In the genomic region with DNA sequence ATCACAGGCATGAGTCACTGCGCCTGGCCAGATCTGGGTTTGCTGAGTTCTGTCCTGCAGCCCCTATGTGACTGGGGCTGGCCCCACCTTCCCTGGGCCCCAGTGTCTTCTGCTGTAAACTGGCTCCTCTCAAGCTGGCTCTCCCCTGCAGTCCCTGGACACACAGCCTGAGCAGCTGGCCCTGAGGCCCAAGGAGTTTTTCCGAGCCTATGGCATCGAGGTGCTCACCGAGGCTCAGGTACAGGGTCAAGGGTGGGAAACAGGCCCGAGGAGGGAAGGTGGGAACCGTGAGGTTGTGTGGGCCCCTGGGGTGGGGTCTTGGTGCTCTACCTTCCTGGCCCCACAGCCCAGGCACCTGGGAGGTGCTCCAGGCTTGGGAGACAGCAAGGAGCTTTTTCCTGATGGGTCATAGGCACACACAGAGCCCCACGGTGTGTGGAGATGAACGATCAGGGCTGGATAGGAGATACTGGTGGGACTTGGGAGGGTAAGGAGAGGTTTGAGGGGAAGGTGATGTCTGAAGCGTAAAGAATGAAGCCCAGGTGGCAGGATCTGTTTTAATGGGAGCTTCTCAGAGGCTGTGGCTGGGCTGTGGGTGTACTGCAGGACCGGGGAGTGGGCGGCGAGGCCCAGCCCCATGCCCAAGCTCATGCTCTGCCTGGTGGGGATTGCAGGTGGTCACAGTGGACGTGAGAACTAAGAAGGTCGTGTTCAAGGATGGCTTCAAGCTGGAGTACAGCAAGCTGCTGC, we compare ENCODE assay signal across 1 cellular context.
TF ChIP-seq lines count a peak whose summit lies in the region.

No MANE protein-coding gene starts in this region.

TF ChIP-seq in K562, 482 proteins besides CTCF, POLR2A, EP300 and RAD21 (continued from another document):
- TF ChIP-seq, protein P1, sequence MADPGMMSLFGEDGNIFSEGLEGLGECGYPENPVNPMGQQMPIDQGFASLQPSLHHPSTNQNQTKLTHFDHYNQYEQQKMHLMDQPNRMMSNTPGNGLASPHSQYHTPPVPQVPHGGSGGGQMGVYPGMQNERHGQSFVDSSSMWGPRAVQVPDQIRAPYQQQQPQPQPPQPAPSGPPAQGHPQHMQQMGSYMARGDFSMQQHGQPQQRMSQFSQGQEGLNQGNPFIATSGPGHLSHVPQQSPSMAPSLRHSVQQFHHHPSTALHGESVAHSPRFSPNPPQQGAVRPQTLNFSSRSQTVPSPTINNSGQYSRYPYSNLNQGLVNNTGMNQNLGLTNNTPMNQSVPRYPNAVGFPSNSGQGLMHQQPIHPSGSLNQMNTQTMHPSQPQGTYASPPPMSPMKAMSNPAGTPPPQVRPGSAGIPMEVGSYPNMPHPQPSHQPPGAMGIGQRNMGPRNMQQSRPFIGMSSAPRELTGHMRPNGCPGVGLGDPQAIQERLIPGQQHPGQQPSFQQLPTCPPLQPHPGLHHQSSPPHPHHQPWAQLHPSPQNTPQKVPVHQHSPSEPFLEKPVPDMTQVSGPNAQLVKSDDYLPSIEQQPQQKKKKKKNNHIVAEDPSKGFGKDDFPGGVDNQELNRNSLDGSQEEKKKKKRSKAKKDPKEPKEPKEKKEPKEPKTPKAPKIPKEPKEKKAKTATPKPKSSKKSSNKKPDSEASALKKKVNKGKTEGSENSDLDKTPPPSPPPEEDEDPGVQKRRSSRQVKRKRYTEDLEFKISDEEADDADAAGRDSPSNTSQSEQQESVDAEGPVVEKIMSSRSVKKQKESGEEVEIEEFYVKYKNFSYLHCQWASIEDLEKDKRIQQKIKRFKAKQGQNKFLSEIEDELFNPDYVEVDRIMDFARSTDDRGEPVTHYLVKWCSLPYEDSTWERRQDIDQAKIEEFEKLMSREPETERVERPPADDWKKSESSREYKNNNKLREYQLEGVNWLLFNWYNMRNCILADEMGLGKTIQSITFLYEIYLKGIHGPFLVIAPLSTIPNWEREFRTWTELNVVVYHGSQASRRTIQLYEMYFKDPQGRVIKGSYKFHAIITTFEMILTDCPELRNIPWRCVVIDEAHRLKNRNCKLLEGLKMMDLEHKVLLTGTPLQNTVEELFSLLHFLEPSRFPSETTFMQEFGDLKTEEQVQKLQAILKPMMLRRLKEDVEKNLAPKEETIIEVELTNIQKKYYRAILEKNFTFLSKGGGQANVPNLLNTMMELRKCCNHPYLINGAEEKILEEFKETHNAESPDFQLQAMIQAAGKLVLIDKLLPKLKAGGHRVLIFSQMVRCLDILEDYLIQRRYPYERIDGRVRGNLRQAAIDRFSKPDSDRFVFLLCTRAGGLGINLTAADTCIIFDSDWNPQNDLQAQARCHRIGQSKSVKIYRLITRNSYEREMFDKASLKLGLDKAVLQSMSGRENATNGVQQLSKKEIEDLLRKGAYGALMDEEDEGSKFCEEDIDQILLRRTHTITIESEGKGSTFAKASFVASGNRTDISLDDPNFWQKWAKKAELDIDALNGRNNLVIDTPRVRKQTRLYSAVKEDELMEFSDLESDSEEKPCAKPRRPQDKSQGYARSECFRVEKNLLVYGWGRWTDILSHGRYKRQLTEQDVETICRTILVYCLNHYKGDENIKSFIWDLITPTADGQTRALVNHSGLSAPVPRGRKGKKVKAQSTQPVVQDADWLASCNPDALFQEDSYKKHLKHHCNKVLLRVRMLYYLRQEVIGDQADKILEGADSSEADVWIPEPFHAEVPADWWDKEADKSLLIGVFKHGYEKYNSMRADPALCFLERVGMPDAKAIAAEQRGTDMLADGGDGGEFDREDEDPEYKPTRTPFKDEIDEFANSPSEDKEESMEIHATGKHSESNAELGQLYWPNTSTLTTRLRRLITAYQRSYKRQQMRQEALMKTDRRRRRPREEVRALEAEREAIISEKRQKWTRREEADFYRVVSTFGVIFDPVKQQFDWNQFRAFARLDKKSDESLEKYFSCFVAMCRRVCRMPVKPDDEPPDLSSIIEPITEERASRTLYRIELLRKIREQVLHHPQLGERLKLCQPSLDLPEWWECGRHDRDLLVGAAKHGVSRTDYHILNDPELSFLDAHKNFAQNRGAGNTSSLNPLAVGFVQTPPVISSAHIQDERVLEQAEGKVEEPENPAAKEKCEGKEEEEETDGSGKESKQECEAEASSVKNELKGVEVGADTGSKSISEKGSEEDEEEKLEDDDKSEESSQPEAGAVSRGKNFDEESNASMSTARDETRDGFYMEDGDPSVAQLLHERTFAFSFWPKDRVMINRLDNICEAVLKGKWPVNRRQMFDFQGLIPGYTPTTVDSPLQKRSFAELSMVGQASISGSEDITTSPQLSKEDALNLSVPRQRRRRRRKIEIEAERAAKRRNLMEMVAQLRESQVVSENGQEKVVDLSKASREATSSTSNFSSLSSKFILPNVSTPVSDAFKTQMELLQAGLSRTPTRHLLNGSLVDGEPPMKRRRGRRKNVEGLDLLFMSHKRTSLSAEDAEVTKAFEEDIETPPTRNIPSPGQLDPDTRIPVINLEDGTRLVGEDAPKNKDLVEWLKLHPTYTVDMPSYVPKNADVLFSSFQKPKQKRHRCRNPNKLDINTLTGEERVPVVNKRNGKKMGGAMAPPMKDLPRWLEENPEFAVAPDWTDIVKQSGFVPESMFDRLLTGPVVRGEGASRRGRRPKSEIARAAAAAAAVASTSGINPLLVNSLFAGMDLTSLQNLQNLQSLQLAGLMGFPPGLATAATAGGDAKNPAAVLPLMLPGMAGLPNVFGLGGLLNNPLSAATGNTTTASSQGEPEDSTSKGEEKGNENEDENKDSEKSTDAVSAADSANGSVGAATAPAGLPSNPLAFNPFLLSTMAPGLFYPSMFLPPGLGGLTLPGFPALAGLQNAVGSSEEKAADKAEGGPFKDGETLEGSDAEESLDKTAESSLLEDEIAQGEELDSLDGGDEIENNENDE (IDR thresholded peaks at IDR 0.05; ENCODE audit: low read depth, low read length): peak; percentile 38
- TF ChIP-seq, protein P2, sequence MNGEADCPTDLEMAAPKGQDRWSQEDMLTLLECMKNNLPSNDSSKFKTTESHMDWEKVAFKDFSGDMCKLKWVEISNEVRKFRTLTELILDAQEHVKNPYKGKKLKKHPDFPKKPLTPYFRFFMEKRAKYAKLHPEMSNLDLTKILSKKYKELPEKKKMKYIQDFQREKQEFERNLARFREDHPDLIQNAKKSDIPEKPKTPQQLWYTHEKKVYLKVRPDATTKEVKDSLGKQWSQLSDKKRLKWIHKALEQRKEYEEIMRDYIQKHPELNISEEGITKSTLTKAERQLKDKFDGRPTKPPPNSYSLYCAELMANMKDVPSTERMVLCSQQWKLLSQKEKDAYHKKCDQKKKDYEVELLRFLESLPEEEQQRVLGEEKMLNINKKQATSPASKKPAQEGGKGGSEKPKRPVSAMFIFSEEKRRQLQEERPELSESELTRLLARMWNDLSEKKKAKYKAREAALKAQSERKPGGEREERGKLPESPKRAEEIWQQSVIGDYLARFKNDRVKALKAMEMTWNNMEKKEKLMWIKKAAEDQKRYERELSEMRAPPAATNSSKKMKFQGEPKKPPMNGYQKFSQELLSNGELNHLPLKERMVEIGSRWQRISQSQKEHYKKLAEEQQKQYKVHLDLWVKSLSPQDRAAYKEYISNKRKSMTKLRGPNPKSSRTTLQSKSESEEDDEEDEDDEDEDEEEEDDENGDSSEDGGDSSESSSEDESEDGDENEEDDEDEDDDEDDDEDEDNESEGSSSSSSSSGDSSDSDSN (IDR thresholded peaks at IDR 0.05; ENCODE audit: borderline replicate concordance in 1 of 2, low read depth in 2 of 2, low read length in 2 of 2): 0 out of 4 replicates have a peak, but pooled peaks of 1 of the 2 experiments have one; percentile 46
- TF ChIP-seq, protein P3, sequence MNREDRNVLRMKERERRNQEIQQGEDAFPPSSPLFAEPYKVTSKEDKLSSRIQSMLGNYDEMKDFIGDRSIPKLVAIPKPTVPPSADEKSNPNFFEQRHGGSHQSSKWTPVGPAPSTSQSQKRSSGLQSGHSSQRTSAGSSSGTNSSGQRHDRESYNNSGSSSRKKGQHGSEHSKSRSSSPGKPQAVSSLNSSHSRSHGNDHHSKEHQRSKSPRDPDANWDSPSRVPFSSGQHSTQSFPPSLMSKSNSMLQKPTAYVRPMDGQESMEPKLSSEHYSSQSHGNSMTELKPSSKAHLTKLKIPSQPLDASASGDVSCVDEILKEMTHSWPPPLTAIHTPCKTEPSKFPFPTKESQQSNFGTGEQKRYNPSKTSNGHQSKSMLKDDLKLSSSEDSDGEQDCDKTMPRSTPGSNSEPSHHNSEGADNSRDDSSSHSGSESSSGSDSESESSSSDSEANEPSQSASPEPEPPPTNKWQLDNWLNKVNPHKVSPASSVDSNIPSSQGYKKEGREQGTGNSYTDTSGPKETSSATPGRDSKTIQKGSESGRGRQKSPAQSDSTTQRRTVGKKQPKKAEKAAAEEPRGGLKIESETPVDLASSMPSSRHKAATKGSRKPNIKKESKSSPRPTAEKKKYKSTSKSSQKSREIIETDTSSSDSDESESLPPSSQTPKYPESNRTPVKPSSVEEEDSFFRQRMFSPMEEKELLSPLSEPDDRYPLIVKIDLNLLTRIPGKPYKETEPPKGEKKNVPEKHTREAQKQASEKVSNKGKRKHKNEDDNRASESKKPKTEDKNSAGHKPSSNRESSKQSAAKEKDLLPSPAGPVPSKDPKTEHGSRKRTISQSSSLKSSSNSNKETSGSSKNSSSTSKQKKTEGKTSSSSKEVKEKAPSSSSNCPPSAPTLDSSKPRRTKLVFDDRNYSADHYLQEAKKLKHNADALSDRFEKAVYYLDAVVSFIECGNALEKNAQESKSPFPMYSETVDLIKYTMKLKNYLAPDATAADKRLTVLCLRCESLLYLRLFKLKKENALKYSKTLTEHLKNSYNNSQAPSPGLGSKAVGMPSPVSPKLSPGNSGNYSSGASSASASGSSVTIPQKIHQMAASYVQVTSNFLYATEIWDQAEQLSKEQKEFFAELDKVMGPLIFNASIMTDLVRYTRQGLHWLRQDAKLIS (CRISPR knock-in tag; IDR thresholded peaks at IDR 0.05): no peak
- TF ChIP-seq, protein P4, sequence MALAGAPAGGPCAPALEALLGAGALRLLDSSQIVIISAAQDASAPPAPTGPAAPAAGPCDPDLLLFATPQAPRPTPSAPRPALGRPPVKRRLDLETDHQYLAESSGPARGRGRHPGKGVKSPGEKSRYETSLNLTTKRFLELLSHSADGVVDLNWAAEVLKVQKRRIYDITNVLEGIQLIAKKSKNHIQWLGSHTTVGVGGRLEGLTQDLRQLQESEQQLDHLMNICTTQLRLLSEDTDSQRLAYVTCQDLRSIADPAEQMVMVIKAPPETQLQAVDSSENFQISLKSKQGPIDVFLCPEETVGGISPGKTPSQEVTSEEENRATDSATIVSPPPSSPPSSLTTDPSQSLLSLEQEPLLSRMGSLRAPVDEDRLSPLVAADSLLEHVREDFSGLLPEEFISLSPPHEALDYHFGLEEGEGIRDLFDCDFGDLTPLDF (CRISPR knock-in tag; IDR thresholded peaks at IDR 0.05): peak; percentile 34; the same call in 1 of the 2 replicates
- TF ChIP-seq MTA1 (IDR thresholded peaks at IDR 0.05; ENCODE audit: borderline replicate concordance): no peak
- no peak for TF ChIP-seq CEBPB (tag; IDR thresholded peaks at IDR 0.05)
- TF ChIP-seq, protein P5, sequence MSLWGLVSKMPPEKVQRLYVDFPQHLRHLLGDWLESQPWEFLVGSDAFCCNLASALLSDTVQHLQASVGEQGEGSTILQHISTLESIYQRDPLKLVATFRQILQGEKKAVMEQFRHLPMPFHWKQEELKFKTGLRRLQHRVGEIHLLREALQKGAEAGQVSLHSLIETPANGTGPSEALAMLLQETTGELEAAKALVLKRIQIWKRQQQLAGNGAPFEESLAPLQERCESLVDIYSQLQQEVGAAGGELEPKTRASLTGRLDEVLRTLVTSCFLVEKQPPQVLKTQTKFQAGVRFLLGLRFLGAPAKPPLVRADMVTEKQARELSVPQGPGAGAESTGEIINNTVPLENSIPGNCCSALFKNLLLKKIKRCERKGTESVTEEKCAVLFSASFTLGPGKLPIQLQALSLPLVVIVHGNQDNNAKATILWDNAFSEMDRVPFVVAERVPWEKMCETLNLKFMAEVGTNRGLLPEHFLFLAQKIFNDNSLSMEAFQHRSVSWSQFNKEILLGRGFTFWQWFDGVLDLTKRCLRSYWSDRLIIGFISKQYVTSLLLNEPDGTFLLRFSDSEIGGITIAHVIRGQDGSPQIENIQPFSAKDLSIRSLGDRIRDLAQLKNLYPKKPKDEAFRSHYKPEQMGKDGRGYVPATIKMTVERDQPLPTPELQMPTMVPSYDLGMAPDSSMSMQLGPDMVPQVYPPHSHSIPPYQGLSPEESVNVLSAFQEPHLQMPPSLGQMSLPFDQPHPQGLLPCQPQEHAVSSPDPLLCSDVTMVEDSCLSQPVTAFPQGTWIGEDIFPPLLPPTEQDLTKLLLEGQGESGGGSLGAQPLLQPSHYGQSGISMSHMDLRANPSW (CRISPR knock-in tag; IDR thresholded peaks at IDR 0.05): peak; percentile 90
- no peak for TF ChIP-seq ZNF766 (CRISPR knock-in tag; conservative IDR thresholded peaks at IDR 0.05)
- 0 out of 2 replicates have a peak, but pooled peaks have one; percentile 3 for TF ChIP-seq BHLHE40 (IDR thresholded peaks at IDR 0.05; ENCODE audit: low read length)
- TF ChIP-seq ZNF584 (CRISPR knock-in tag; IDR thresholded peaks at IDR 0.05; ENCODE audit: low read depth): no peak
- no peak for TF ChIP-seq KDM5B (IDR thresholded peaks at IDR 0.05; ENCODE audit: insufficient replicate concordance, low read depth, low read length)
